In genomic region chr14:63045612-63046320, GRCh38 we compare ENCODE assay signal across 9 cellular contexts. TPM values are rescaled to one million over a fixed set of nuclear protein-coding genes. Genes with fewer than 3 reads are reported as not detected.
DNase-seq lines count a peak whose midpoint lies in the region; ATAC-seq, FAIRE-seq and TF ChIP-seq lines count a peak whose summit lies in the region.
"Had no signal": no experiment of that assay in that cellular context is flagged by ENCODE, and none has a peak within 500 bp of the region (broad histone marks: within the 10 kb centered on the region; RNA-seq: fewer than 3 reads in every experiment).

No MANE protein-coding gene starts in this region.

- no peak overlapping the region for H3K27ac ChIP-seq in HepG2 (ENCODE audit: extremely low read length, insufficient read depth, low read length)

- intact Hi-C loops in MCF 10A (cut with micrococcal nuclease) = loop anchor here (10.0 kb wide), 1 partner anchor 351 kb away; no protein-coding TSS in a partner anchor
- intact Hi-C loops in HepG2 (cut with micrococcal nuclease; ENCODE audit: unreplicated experiment) = loop anchor here (10.0 kb wide), 1 partner anchor 229 kb away; no protein-coding TSS in a partner anchor

- peaks cover 9 to 26% of the 10 kb centered on the region in 2 experiments; a peak in 4 of 5 replicates for H3K27me3 ChIP-seq in HepG2 (ENCODE audit: control insufficient read depth in 1 of 2, insufficient read depth in 2 of 2, low read length in 2 of 2)

- no peak overlapping the region for H2AFZ ChIP-seq in HepG2 (ENCODE audit: low read length)

- H3K4me1 ChIP-seq in HepG2 (ENCODE audit: insufficient read depth, low read length) = peaks cover 17% of the 10 kb centered on the region

- H3K9me3 ChIP-seq in HepG2 (ENCODE audit: low read length) = no peaks in the 10 kb centered on the region

- H3K9me3 Mint-ChIP-seq in MCF 10A (ENCODE audit: unreplicated experiment) = no peaks in the 10 kb centered on the region
- H3K9me3 Mint-ChIP-seq: central memory CD8-positive, alpha-beta T cell had no signal

- no peaks in the 10 kb centered on the region for H3K36me3 Mint-ChIP-seq in MCF 10A (ENCODE audit: insufficient read depth, unreplicated experiment)

- TF ChIP-seq EP300 in HepG2 (IDR thresholded peaks at IDR 0.05; ENCODE audit: low read depth in 2 of 2, low read length in 2 of 2) (no peak), HepG2 (CRISPR knock-in tag; IDR thresholded peaks at IDR 0.05; ENCODE audit: borderline replicate concordance) (no peak)

- 4% methylated on average over 18 of the region's 70 CpGs for WGBS in HepG2 (ENCODE audit: low lambda C conversion rate)

- peak overlapping the region; percentile 57 for H3K4me3 Mint-ChIP-seq in MCF 10A (ENCODE audit: unreplicated experiment)
- H3K4me3 Mint-ChIP-seq: central memory CD8-positive, alpha-beta T cell had no signal

- TF ChIP-seq RAD21 in HepG2 (CRISPR knock-in tag; IDR thresholded peaks at IDR 0.05) = no peak

- H3K79me2 ChIP-seq in HepG2 (ENCODE audit: insufficient read depth, low read length) = no peaks in the 10 kb centered on the region

- no peaks in the 10 kb centered on the region for H3K4me1 Mint-ChIP-seq in MCF 10A (ENCODE audit: insufficient read depth, unreplicated experiment)
- H3K4me1 Mint-ChIP-seq: central memory CD8-positive, alpha-beta T cell had no signal

- no peak overlapping the region for H3K9ac ChIP-seq in HepG2 (ENCODE audit: insufficient read depth, low read depth, low read length)

- DNase-seq in GM10248 (ENCODE audit: extremely low spot score) (peak; percentile 9), NCI-H1694 (lab: John Stamatoyannopoulos, UW) (peak; percentile 31), MCF 10A (ENCODE audit: unreplicated experiment) (no peak), HepG2 (ENCODE audit: low spot score) (peak; percentile 12), cerebellar nuclear complex (lab: John Stamatoyannopoulos, UW) (no peak), GF-D8 (lab: John Stamatoyannopoulos, UW) (no peak)

- ATAC-seq in HepG2 = peak; percentile 93
- no peak for ATAC-seq in HG03439 (IDR thresholded peaks at IDR 0.05; ENCODE audit: unreplicated experiment)
- no peak for ATAC-seq in GM19452 (IDR thresholded peaks at IDR 0.05; ENCODE audit: unreplicated experiment)

- POLR2A ChIA-PET in GM10248 (lab: Yijun Ruan, JAX) (no interaction called here), MCF 10A (lab: Yijun Ruan, JAX) (no interaction called here), HepG2 (lab: Yijun Ruan, JAX) (no interaction called here)

- H3K4me3 ChIP-seq in HepG2 (replicated peaks in 1 of 3; ENCODE audit: insufficient read depth in 1 of 3, low read depth in 2 of 3, low read length in 3 of 3) = peak overlapping the region; percentile 26 to 68 (median 40); a peak in 4 of 6 replicates

- no peak for TF ChIP-seq POLR2A in HepG2 (IDR thresholded peaks at IDR 0.05; ENCODE audit: insufficient read depth in 1 of 2, low read depth in 2 of 2, low read length in 2 of 2)

- CTCF ChIA-PET in GM10248 (lab: Yijun Ruan, JAX) (no interaction called here), MCF 10A (lab: Yijun Ruan, JAX) (interaction anchor here (0.6 to 1.0 kb wide), 3 partner anchors 83 to 866 kb away, joined by 3 to 4 read pairs (median 3); no protein-coding TSS in a partner anchor), HepG2 (lab: Yijun Ruan, JAX; ENCODE audit: low intra/inter-chr PET ratio, low total read pairs) (no interaction called here)

- H3K27ac Mint-ChIP-seq in MCF 10A (ENCODE audit: low read depth, unreplicated experiment) = no peak overlapping the region

- TF ChIP-seq CTCF in GM10248 (IDR thresholded peaks at IDR 0.05; ENCODE audit: control extremely low read depth, extremely low read depth, low read depth, missing control alignments) (no peak), MCF 10A (IDR thresholded peaks at IDR 0.05; ENCODE audit: unreplicated experiment) (no peak), HepG2 (CRISPR knock-in tag; IDR thresholded peaks at IDR 0.05) (peak; percentile 36)

- H4K20me1 ChIP-seq in HepG2 (ENCODE audit: insufficient read depth, low read length) = no peaks in the 10 kb centered on the region

- peak overlapping the region; percentile 70 for H3K4me2 ChIP-seq in HepG2 (ENCODE audit: low read depth, low read length)

- in situ Hi-C loops in HepG2 (cut with HindIII; ENCODE audit: extremely low pct_ligation_motif_present, low pct_unique_long_range_greater_than_20kb) = loop anchor here (10.0 kb wide), 2 partner anchors 229 to 881 kb away; no protein-coding TSS in a partner anchor

- no TSS peak for BruUV-seq in MCF 10A (replicated peaks; lab: Mats Ljungman, UMichigan)
- no TSS peak for BruUV-seq in HepG2 (replicated peaks; lab: Mats Ljungman, UMichigan)

- FAIRE-seq in HepG2 (lab: Jason Lieb, UNC) = no peak

- H3K27me3 Mint-ChIP-seq in MCF 10A (ENCODE audit: insufficient read depth, unreplicated experiment) = peaks cover 24% of the 10 kb centered on the region

- no peaks in the 10 kb centered on the region for H3K36me3 ChIP-seq in HepG2 (replicated peaks in 1 of 2; ENCODE audit: control insufficient read depth in 1 of 2, insufficient read depth in 2 of 2, low read length in 2 of 2)

TF ChIP-seq in HepG2, 621 proteins besides CTCF, POLR2A, EP300 and RAD21 (continues in another document):
- no peak for TF ChIP-seq TEAD3 (CRISPR knock-in tag; optimal IDR thresholded peaks at IDR 0.05; ENCODE audit: borderline replicate concordance)
- no peak for TF ChIP-seq ZNF234 (CRISPR knock-in tag; conservative IDR thresholded peaks at IDR 0.05)
- no peak for TF ChIP-seq FOXA3 (CRISPR knock-in tag; IDR thresholded peaks at IDR 0.05)
- TF ChIP-seq CBX1 (IDR thresholded peaks at IDR 0.05; ENCODE audit: low read depth) = no peak
- TF ChIP-seq ZNF615 (CRISPR knock-in tag; IDR thresholded peaks at IDR 0.05; ENCODE audit: borderline replicate concordance) = no peak
- TF ChIP-seq SSRP1 (CRISPR knock-in tag; IDR thresholded peaks at IDR 0.05) = no peak
- no peak for TF ChIP-seq NR2F6 (IDR thresholded peaks at IDR 0.05)
- TF ChIP-seq NR2F6 (CRISPR knock-in tag; IDR thresholded peaks at IDR 0.05) = no peak
- no peak for TF ChIP-seq ZNF609 (CRISPR knock-in tag; IDR thresholded peaks at IDR 0.05; ENCODE audit: borderline replicate concordance)
- no peak for TF ChIP-seq ATF1 (CRISPR knock-in tag; IDR thresholded peaks at IDR 0.05)
- no peak for TF ChIP-seq ZFP37 (CRISPR knock-in tag; IDR thresholded peaks at IDR 0.05; ENCODE audit: borderline replicate concordance)
- no peak for TF ChIP-seq FOXC1 (CRISPR knock-in tag; IDR thresholded peaks at IDR 0.05; ENCODE audit: borderline replicate concordance)

RNA-seq across cellular contexts. Expression of gene KCNH5, which starts 0.5 kb away (rescaled TPM):
- total RNA-seq in MCF 10A (2022) (not detected in 2 replicates), HepG2 (2016; rRNA removed; fragmentation: Illumina TruSeq; extraction: Trizol) (not detected in 2 replicates)
- not detected in 2 replicates for total RNA-seq in HepG2 (2016; cell fraction: cytosol; rRNA removed; fragmentation: Illumina TruSeq; extraction: Trizol; ENCODE audit: low read depth)
- total RNA-seq in HepG2 (2016; cell fraction: insoluble cytoplasmic fraction; rRNA removed; fragmentation: Illumina TruSeq; extraction: Trizol) = not detected in 2 replicates
- total RNA-seq in HepG2 (2016; cell fraction: membrane; rRNA removed; fragmentation: Illumina TruSeq; extraction: Trizol) = not detected in 2 replicates
- not detected in 2 replicates for total RNA-seq in HepG2 (2016; cell fraction: nucleus; rRNA removed; fragmentation: Illumina TruSeq; extraction: Trizol)
- polyA plus RNA-seq in HepG2 (2011; rRNA removed) = not detected in 2 replicates
- polyA plus RNA-seq in HepG2 (2011; cell fraction: cytosol; rRNA removed) = not detected in 2 replicates
- not detected in 2 replicates for polyA plus RNA-seq in HepG2 (2011; cell fraction: nucleus; rRNA removed)
- polyA plus RNA-seq in HepG2 (2012) = not detected in 2 replicates
- polyA plus RNA-seq in HepG2 (2016; cell fraction: cytosol; fragmentation: Illumina TruSeq; extraction: Trizol; ENCODE audit: low read depth) = not detected in 2 replicates
- not detected in 2 replicates for polyA plus RNA-seq in HepG2 (2016; cell fraction: insoluble cytoplasmic fraction; fragmentation: Illumina TruSeq; extraction: Trizol; ENCODE audit: low read depth)
- not detected in 2 replicates for polyA plus RNA-seq in HepG2 (2016; cell fraction: membrane; fragmentation: Illumina TruSeq; extraction: Trizol; ENCODE audit: low read depth)
- polyA plus RNA-seq in HepG2 (2016; cell fraction: nucleus; fragmentation: Illumina TruSeq; extraction: Trizol; ENCODE audit: insufficient read depth, low read depth) = not detected in 2 replicates
- polyA minus RNA-seq in HepG2 (2011; rRNA and poly(A)+ RNA removed; ENCODE audit: low replicate concordance) = 42.5 TPM in 1 of 2 replicates, not detected in the other
- polyA minus RNA-seq in HepG2 (2011; cell fraction: cytosol; rRNA and poly(A)+ RNA removed) = not detected in 2 replicates
- polyA minus RNA-seq in HepG2 (2011; cell fraction: nucleus; rRNA and poly(A)+ RNA removed) = under 0.01 TPM in 1 of 2 replicates, not detected in the other

Comparison
In these comparisons a context has a peak if more than half of its experiments do, and no peak if none do; other contexts are left out.
1. DNase-seq: peak in GM10248 (single experiment), NCI-H1694 (single experiment) and HepG2 (single experiment); none in MCF 10A (single experiment), cerebellar nuclear complex (0 of 2) and GF-D8 (single experiment).